In genomic region chr1:98766241-98766640, GRCh38 we compare ENCODE assay signal across 13 cellular contexts.
DNase-seq lines count a peak whose midpoint lies in the region; ATAC-seq and TF ChIP-seq lines count a peak whose summit lies in the region.
"Had no signal": no experiment of that assay in that cellular context is flagged by ENCODE, and none has a peak within 500 bp of the region (broad histone marks: within the 10 kb centered on the region; RNA-seq: fewer than 3 reads in every experiment).

No MANE protein-coding gene starts in this region.

- DNase-seq in Karpas-422: peak; percentile 67
- peak; percentile 68 for DNase-seq in pons (ENCODE audit: low spot score)
- DNase-seq in H7: no peak
- no peak for DNase-seq in prostate gland (ENCODE audit: low spot score)
- no peak for DNase-seq in KG1 (lab: John Stamatoyannopoulos, UW)
- DNase-seq in GDM1 (lab: John Stamatoyannopoulos, UW): no peak
- DNase-seq: amniotic stem cell; dorsolateral prefrontal cortex; pancreas; stimulated activated CD4-positive, alpha-beta T cell treated with anti-CD3 and anti-CD28 coated beads, Interleukin-4, amount 100 ng/mL, for 24 hours; T-helper 2 cell had no signal

- intact Hi-C loops in prostate gland (cut with DNase I): no loop called here

- no peaks in the 10 kb centered on the region for H3K36me3 ChIP-seq in Karpas-422 (ENCODE audit: insufficient read depth, low read length)
- H3K36me3 ChIP-seq in H7 (replicated peaks; ENCODE audit: control insufficient read depth, insufficient read depth, low read length): no peaks in the 10 kb centered on the region
- H3K36me3 ChIP-seq in prostate gland: no peaks in the 10 kb centered on the region
- H3K36me3 ChIP-seq: pancreas had no signal

- 90% methylated on average over 4 of the region's 4 CpGs for WGBS in prostate gland

- no peaks in the 10 kb centered on the region for H3K27me3 ChIP-seq in Karpas-422 (ENCODE audit: low read length)
- no peaks in the 10 kb centered on the region for H3K27me3 ChIP-seq in H7 (ENCODE audit: control insufficient read depth, insufficient read depth, low read length)
- H3K27me3 ChIP-seq in prostate gland (replicated peaks; ENCODE audit: insufficient read depth): no peaks in the 10 kb centered on the region
- H3K27me3 ChIP-seq: dorsolateral prefrontal cortex, pancreas had no signal

- H3K79me2 ChIP-seq in Karpas-422 (ENCODE audit: low read length): no peaks in the 10 kb centered on the region

- ATAC-seq in GM19023 (IDR thresholded peaks at IDR 0.05; ENCODE audit: unreplicated experiment) (peak; percentile 62), HG02642 (IDR thresholded peaks at IDR 0.05; ENCODE audit: poor library complexity, unreplicated experiment) (peak; percentile 46)

- H3K9ac ChIP-seq in Karpas-422 (ENCODE audit: low read length): no peak overlapping the region

- TF ChIP-seq POLR2A in prostate gland (IDR thresholded peaks at IDR 0.05): no peak

- H3K9me2 ChIP-seq in Karpas-422 (replicated peaks; ENCODE audit: insufficient read depth, low read length): no peaks in the 10 kb centered on the region

- H3K4me2 ChIP-seq in Karpas-422 (ENCODE audit: low read depth, low read length, poor library complexity, severe bottlenecking): no peak overlapping the region

- no peak overlapping the region for H3K4me3 ChIP-seq in Karpas-422 (ENCODE audit: low read length)
- H3K4me3 ChIP-seq in H7 (ENCODE audit: insufficient read depth, low read depth, low read length): no peak overlapping the region
- no peak overlapping the region for H3K4me3 ChIP-seq in prostate gland
- H3K4me3 ChIP-seq: dorsolateral prefrontal cortex, pancreas had no signal

- no peak for TF ChIP-seq CTCF in prostate gland (IDR thresholded peaks at IDR 0.05)

- H3K27ac ChIP-seq in Karpas-422 (ENCODE audit: low read length) (no peak overlapping the region), prostate gland (no peak overlapping the region)
- H3K27ac ChIP-seq: pancreas had no signal

- H3K9me3 ChIP-seq in Karpas-422 (ENCODE audit: low read length) (no peaks in the 10 kb centered on the region), prostate gland (no peaks in the 10 kb centered on the region)
- H3K9me3 ChIP-seq: pancreas had no signal

- no peaks in the 10 kb centered on the region for H4K20me1 ChIP-seq in Karpas-422 (ENCODE audit: insufficient read depth, low read depth, low read length)

- H3K4me1 ChIP-seq in Karpas-422 (ENCODE audit: low read length): peaks cover 10% of the 10 kb centered on the region
- no peaks in the 10 kb centered on the region for H3K4me1 ChIP-seq in prostate gland (replicated peaks)
- H3K4me1 ChIP-seq: pancreas had no signal

- no peak overlapping the region for H2AFZ ChIP-seq in Karpas-422 (ENCODE audit: low read length)

Comparison
In these comparisons a context has a peak if more than half of its experiments do, and no peak if none do; other contexts are left out.
1. DNase-seq: peak in Karpas-422 (single experiment) and pons (single experiment); none in H7 (single experiment), prostate gland (single experiment), KG1 (single experiment) and GDM1 (single experiment).